Comparison of ENCODE assay signal across 8 cellular contexts in the genomic region with DNA sequence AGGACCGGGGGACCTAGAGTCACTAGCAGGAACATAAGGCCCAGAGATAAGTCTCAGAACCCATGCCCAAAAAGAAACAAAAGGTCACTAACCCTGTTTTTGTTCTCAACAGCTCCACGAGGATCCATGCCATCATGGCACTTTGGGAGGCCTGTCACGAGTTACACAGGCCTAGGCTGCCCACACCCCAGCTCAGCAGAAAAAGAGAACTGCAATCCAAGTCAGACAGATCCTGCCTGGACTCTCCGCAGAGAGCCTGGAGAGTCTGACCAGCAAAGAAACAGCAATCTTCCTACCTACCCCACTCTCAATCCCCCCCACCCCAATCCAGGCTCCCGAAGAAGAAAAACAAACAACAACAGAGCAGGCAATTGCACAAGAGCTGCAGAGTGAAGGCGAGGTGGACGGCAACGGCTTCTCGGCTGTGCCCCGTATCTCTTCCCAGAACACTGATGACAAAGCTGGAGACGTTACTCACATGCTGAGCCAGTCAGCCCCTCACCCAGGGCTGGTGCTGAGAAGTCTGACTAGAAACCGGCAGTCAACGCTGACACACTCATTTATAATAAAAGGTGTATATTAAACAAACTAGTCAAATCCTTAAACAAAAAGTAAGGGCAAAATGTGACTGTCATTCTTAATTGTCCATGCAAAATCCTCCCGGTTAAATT.
DNase-seq lines count a peak whose midpoint lies in the region; TF ChIP-seq lines count a peak whose summit lies in the region.

No MANE protein-coding gene starts in this region.

- H3K9ac ChIP-seq in SK-N-MC (ENCODE audit: insufficient read length) (peak overlapping the region; percentile 20), mucosa of rectum (ENCODE audit: low read depth in 1 of 2, low read length in 2 of 2) (peak overlapping the region in 1 of 2 donors; percentile 37)

- no peak for TF ChIP-seq CTCF in type B pancreatic cell (conservative IDR thresholded peaks at IDR 0.05)

- peaks cover 26% of the 10 kb centered on the region for H3K4me1 ChIP-seq in effector memory CD4-positive, alpha-beta T cell (ENCODE audit: control insufficient read depth, insufficient read depth, low read length, poor library complexity, severe bottlenecking)
- peaks cover 11 to 17% of the 10 kb centered on the region in 2 donors for H3K4me1 ChIP-seq in mucosa of rectum (ENCODE audit: control insufficient read depth in 2 of 2, insufficient read depth in 2 of 2, low read length in 2 of 2)

- peak overlapping the region; percentile 55 for H3K27ac Mint-ChIP-seq in type B pancreatic cell

- H3K9me3 Mint-ChIP-seq in type B pancreatic cell = no peaks in the 10 kb centered on the region

- H3K4me3 Mint-ChIP-seq in type B pancreatic cell = peak overlapping the region; percentile 77

- no peaks in the 10 kb centered on the region for H3K9me3 ChIP-seq in SK-N-MC (ENCODE audit: low read depth, low read length)
- no peaks in the 10 kb centered on the region for H3K9me3 ChIP-seq in effector memory CD4-positive, alpha-beta T cell (ENCODE audit: control insufficient read depth, low read length)
- no peaks in the 10 kb centered on the region for H3K9me3 ChIP-seq in mucosa of rectum (ENCODE audit: control insufficient read depth in 2 of 2, low read length in 2 of 2)

- H3K36me3 Mint-ChIP-seq in type B pancreatic cell = peaks cover 17% of the 10 kb centered on the region

- 0 out of 2 replicates have a peak, but pooled peaks cover 2% of the 10 kb centered on the region for H3K36me3 ChIP-seq in SK-N-MC (ENCODE audit: insufficient read depth, low read length)
- H3K36me3 ChIP-seq in effector memory CD4-positive, alpha-beta T cell (ENCODE audit: control insufficient read depth, insufficient read depth, low read length) = peaks cover 3% of the 10 kb centered on the region
- peaks cover 0 to 4% of the 10 kb centered on the region in 2 donors for H3K36me3 ChIP-seq in mucosa of rectum (ENCODE audit: control insufficient read depth in 2 of 2, insufficient read depth in 2 of 2, low read length in 2 of 2)

- H3K4me1 Mint-ChIP-seq in type B pancreatic cell (ENCODE audit: unreplicated experiment) = peaks cover 58% of the 10 kb centered on the region

- H3K27me3 ChIP-seq in effector memory CD4-positive, alpha-beta T cell (replicated peaks; ENCODE audit: control insufficient read depth, insufficient read depth, low read length, poor library complexity, severe bottlenecking) = no peaks in the 10 kb centered on the region
- no peaks in the 10 kb centered on the region for H3K27me3 ChIP-seq in mucosa of rectum (ENCODE audit: control insufficient read depth in 2 of 2, insufficient read depth in 2 of 2, low read length in 2 of 2)

- DNase-seq in ELR (ENCODE audit: low read depth) (peak; percentile 94), SK-N-MC (ENCODE audit: low read depth, low spot score) (no peak), type B pancreatic cell (ENCODE audit: extremely low spot score, unreplicated experiment) (no peak), DMS79 treated with DMSO at 0.1 percent for 48 hours (lab: John Stamatoyannopoulos, UW) (no peak), SK-N-DZ (ENCODE audit: low spot score) (no peak), UCSD-AML1 (lab: John Stamatoyannopoulos, UW; ENCODE audit: unreplicated experiment) (no peak)
- no peak for DNase-seq in effector memory CD4-positive, alpha-beta T cell

- H3K4me3 ChIP-seq in SK-N-MC (no peak overlapping the region), mucosa of rectum (ENCODE audit: low read length in 2 of 2) (peak overlapping the region in 1 of 2 donors; percentile 31)
- no peak overlapping the region for H3K4me3 ChIP-seq in effector memory CD4-positive, alpha-beta T cell (ENCODE audit: insufficient read depth, low read depth, low read length, poor library complexity, severe bottlenecking)

- H3K27ac ChIP-seq in SK-N-MC (peak overlapping the region; percentile 86; the same call in 1 of the 2 replicates), mucosa of rectum (ENCODE audit: low read depth in 2 of 2, low read length in 2 of 2) (peak overlapping the region; percentile 88 to 89)
- H3K27ac ChIP-seq in effector memory CD4-positive, alpha-beta T cell (ENCODE audit: insufficient read depth, low read length, poor library complexity, severe bottlenecking) = peak overlapping the region; percentile 76

- H3K27me3 Mint-ChIP-seq in type B pancreatic cell = no peaks in the 10 kb centered on the region
